ENCODE assay signal across 7 cellular contexts in genomic region chr14:100285021-100285912, GRCh38. TPM values are rescaled to one million over a fixed set of nuclear protein-coding genes. Genes with fewer than 3 reads are reported as not detected.
A peak's percentile ranks its signal among the peaks of the same experiment; 100 is the strongest.
DNase-seq lines count a peak whose midpoint lies in the region; ATAC-seq and TF ChIP-seq lines count a peak whose summit lies in the region.

No MANE protein-coding gene starts in this region.

- H3K9ac ChIP-seq in KMS-11, result peak overlapping the region; percentile 93

- TF ChIP-seq CTCF in GM12873 (IDR thresholded peaks at IDR 0.05; ENCODE audit: insufficient read depth, low read depth, low read length, missing control alignments) (peak; percentile 79), KMS-11 (conservative IDR thresholded peaks at IDR 0.05; ENCODE audit: low read depth, low read length) (peak; percentile 77), brain (conservative IDR thresholded peaks at IDR 0.05) (peak; percentile 84 to 94)

- H3K36me3 Mint-ChIP-seq in brain (peaks cover 10% of the 10 kb centered on the region), immature natural killer cell (no peaks in the 10 kb centered on the region)

- H3K4me2 ChIP-seq in KMS-11, result peak overlapping the region; percentile 68

- no peak overlapping the region for H3K4me3 ChIP-seq in KMS-11 (IDR thresholded peaks at IDR 0.05; ENCODE audit: insufficient read depth, low read depth, low read length)

- H3K79me2 ChIP-seq in KMS-11 (ENCODE audit: insufficient read depth, low read depth), result peaks cover 5% of the 10 kb centered on the region; the same call in 1 of the 2 replicates

- peak overlapping the region in 2 of 5 experiments; percentile 81 to 91 for H3K27ac Mint-ChIP-seq in brain
- peak overlapping the region in 1 of 6 donors; percentile 63 for H3K27ac Mint-ChIP-seq in immature natural killer cell

- H3K4me1 Mint-ChIP-seq in brain (peaks cover 31% of the 10 kb centered on the region), immature natural killer cell (peaks cover 12 to 27% of the 10 kb centered on the region in 2 donors)

- peak overlapping the region; percentile 69 for H3K27ac ChIP-seq in KMS-11

- peak overlapping the region in 4 of 5 experiments; percentile 82 to 88 (median 84) for H3K4me3 Mint-ChIP-seq in brain
- H3K4me3 Mint-ChIP-seq in immature natural killer cell, result peak overlapping the region in 4 of 5 donors; percentile 53 to 88 (median 82)

- peak overlapping the region; percentile 76 for H2AFZ ChIP-seq in KMS-11 (ENCODE audit: low read depth)

- peaks cover 7% of the 10 kb centered on the region for H3K27me3 Mint-ChIP-seq in brain
- peaks cover 0 to 7% (median 2%) of the 10 kb centered on the region in 3 donors for H3K27me3 Mint-ChIP-seq in immature natural killer cell (ENCODE audit: low read depth in 3 of 3)

- no peaks in the 10 kb centered on the region for H3K27me3 ChIP-seq in KMS-11 (ENCODE audit: insufficient read depth, low read depth)

- H4K20me1 ChIP-seq in KMS-11 (ENCODE audit: insufficient read depth), result no peaks in the 10 kb centered on the region

- peak; percentile 86 for ATAC-seq in GM21737 (IDR thresholded peaks at IDR 0.05; ENCODE audit: unreplicated experiment)

- H3K36me3 ChIP-seq in KMS-11 (ENCODE audit: insufficient read depth), result no peaks in the 10 kb centered on the region

- H3K9me3 Mint-ChIP-seq in brain (no peaks in the 10 kb centered on the region), immature natural killer cell (no peaks in the 10 kb centered on the region)

- no peaks in the 10 kb centered on the region for H3K4me1 ChIP-seq in KMS-11 (ENCODE audit: low read depth, poor library complexity, severe bottlenecking)

- DNase-seq in T1000 (lab: John Stamatoyannopoulos, UW) (peak; percentile 58), immature natural killer cell (peak; percentile 80 to 85 (median 83))
- peak; percentile 83 for DNase-seq in stimulated activated CD4-positive, alpha-beta T cell treated with anti-CD3 and anti-CD28 coated beads, Interleukin-15, amount 100 ng/mL, for 24 hours

RNA-seq across cellular contexts. Expression of gene SLC25A29, which starts 21.0 kb away (rescaled TPM):
- 50.1 TPM for polyA plus RNA-seq in brain (ENCODE audit: insufficient read depth, low read depth, low replicate concordance)
- 1 to 10 TPM; 4.2 to 5.6 (median 4.6) TPM for polyA plus RNA-seq in immature natural killer cell

RNA-seq across cellular contexts. Expression of gene SLC25A47, which starts 37.9 kb away (rescaled TPM):
- polyA plus RNA-seq in brain (ENCODE audit: insufficient read depth, low read depth, low replicate concordance), result 0.27 TPM
- not detected for polyA plus RNA-seq in immature natural killer cell

RNA-seq across cellular contexts. Expression of gene YY1, which starts 46.3 kb away (rescaled TPM):
- polyA plus RNA-seq in brain (ENCODE audit: insufficient read depth, low read depth, low replicate concordance) (43.9 TPM), immature natural killer cell (10 to 100 TPM; 12.9 to 23.6 (median 15.9) TPM)
